8 cellular contexts compared by ENCODE assay signal in the genomic region with DNA sequence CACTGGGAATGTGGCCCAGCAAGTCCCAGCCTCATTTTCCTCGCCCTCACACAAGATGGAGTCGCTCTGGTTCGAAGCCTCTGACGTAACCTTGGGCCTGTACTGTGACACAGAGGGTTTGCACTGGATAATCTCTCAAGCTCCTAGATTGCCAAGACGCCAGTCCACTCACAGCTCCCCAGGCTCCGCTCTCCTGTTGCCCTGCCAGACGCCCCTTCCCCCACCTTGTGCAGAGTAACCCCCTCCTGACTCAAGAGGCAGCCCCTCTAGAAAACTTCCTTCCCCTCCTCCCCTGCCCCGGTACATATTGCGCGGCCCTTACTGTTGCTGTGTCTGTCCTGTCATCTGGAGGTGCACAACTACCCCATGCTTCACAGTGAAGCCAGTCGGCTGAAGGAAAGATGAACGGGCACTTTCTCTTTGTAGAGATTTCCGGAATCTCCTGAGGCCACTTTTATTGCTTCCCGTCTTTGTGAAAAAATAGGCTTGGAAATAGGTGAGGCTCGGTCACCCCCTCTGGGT. TPM values are rescaled to one million over a fixed set of nuclear protein-coding genes. Genes with fewer than 3 reads are reported as not detected.
DNase-seq lines count a peak whose midpoint lies in the region; ATAC-seq and TF ChIP-seq lines count a peak whose summit lies in the region.

No MANE protein-coding gene starts in this region.

- H3K36me3 Mint-ChIP-seq in Caco-2 (ENCODE audit: insufficient read depth, unreplicated experiment) = no peaks in the 10 kb centered on the region
- H3K36me3 Mint-ChIP-seq in neural progenitor cell = no peaks in the 10 kb centered on the region

- no peaks in the 10 kb centered on the region for H4K20me1 ChIP-seq in neural progenitor cell (ENCODE audit: low read depth)

- ATAC-seq in HG02571 (IDR thresholded peaks at IDR 0.05; ENCODE audit: unreplicated experiment) = no peak
- no peak for ATAC-seq in HG03469 (IDR thresholded peaks at IDR 0.05; ENCODE audit: unreplicated experiment)
- ATAC-seq in HG03097 (IDR thresholded peaks at IDR 0.05; ENCODE audit: low FRiP score, unreplicated experiment) = no peak

- H3K79me2 ChIP-seq in neural progenitor cell (ENCODE audit: low read depth) = no peaks in the 10 kb centered on the region

- H3K9me3 ChIP-seq in Caco-2 (no peaks in the 10 kb centered on the region), NT2/D1 (ENCODE audit: insufficient read depth, low read length) (no peaks in the 10 kb centered on the region), neural progenitor cell (ENCODE audit: low read depth) (no peaks in the 10 kb centered on the region)

- H3K27me3 ChIP-seq in Caco-2 (replicated peaks; ENCODE audit: control insufficient read depth, insufficient read depth, low read length) (no peaks in the 10 kb centered on the region), NT2/D1 (ENCODE audit: insufficient read depth, insufficient read length) (peaks cover 52% of the 10 kb centered on the region), neural progenitor cell (peaks cover 39% of the 10 kb centered on the region)

- H3F3A ChIP-seq in neural progenitor cell (ENCODE audit: low read depth) = peaks cover 16% of the 10 kb centered on the region

- no peaks in the 10 kb centered on the region for H3K36me3 ChIP-seq in Caco-2 (ENCODE audit: control insufficient read depth, insufficient read depth, low read length)
- peaks cover 3% of the 10 kb centered on the region for H3K36me3 ChIP-seq in NT2/D1 (ENCODE audit: insufficient read depth, insufficient read length, low read length)
- H3K36me3 ChIP-seq in neural progenitor cell = no peaks in the 10 kb centered on the region

- H3K9me3 Mint-ChIP-seq in Caco-2 (ENCODE audit: unreplicated experiment) (no peaks in the 10 kb centered on the region), neural progenitor cell (no peaks in the 10 kb centered on the region)

- H3K4me1 Mint-ChIP-seq in Caco-2 (ENCODE audit: low read depth, unreplicated experiment) (peaks cover 13% of the 10 kb centered on the region), neural progenitor cell (peaks cover 19% of the 10 kb centered on the region)

- BruUV-seq in Caco-2 (replicated peaks; lab: Mats Ljungman, UMichigan) = no TSS peak

- CTCF ChIA-PET in Caco-2 (lab: Charles Lee) = interaction anchor here (0.6 to 0.7 kb wide), 2 partner anchors 9 to 12 kb away, joined by 3 to 4 read pairs; no protein-coding TSS in a partner anchor

- intact Hi-C loops in Caco-2 (cut with micrococcal nuclease; ENCODE audit: unreplicated experiment) = no loop called here

- H3K27ac ChIP-seq in neural progenitor cell = no peak overlapping the region

- no peaks in the 10 kb centered on the region for H3K27me3 Mint-ChIP-seq in Caco-2 (ENCODE audit: insufficient read depth, unreplicated experiment)
- H3K27me3 Mint-ChIP-seq in neural progenitor cell (ENCODE audit: insufficient read depth, low read depth) = peaks cover 33% of the 10 kb centered on the region

- DNase-seq in Caco-2 (no peak), NT2/D1 (ENCODE audit: low read depth, low spot score) (no peak), fibroblast of pulmonary artery (ENCODE audit: low read depth) (peak; percentile 15), neural progenitor cell (ENCODE audit: low spot score) (no peak), SKM-1 (lab: John Stamatoyannopoulos, UW; ENCODE audit: unreplicated experiment) (no peak)

- peak overlapping the region; percentile 91 for H3K4me2 ChIP-seq in neural progenitor cell

- H3K4me3 ChIP-seq in Caco-2 (ENCODE audit: low read depth, low read length) = peak overlapping the region; percentile 46
- peak overlapping the region; percentile 69 for H3K4me3 ChIP-seq in NT2/D1 (ENCODE audit: insufficient read length, low read depth)
- H3K4me3 ChIP-seq in fibroblast of pulmonary artery (replicated peaks; ENCODE audit: low read depth, low read length) = peak overlapping the region; percentile 55
- peak overlapping the region; percentile 77 for H3K4me3 ChIP-seq in neural progenitor cell

- POLR2A ChIA-PET in Caco-2 (lab: Charles Lee) = interaction anchor here (0.6 kb wide), 1 partner anchor 820 kb away, joined by 8 read pairs; no protein-coding TSS in a partner anchor

- peak overlapping the region; percentile 84 for H3K9ac ChIP-seq in NT2/D1 (ENCODE audit: insufficient read length, low read depth)
- H3K9ac ChIP-seq in neural progenitor cell = no peak overlapping the region

- TF ChIP-seq CTCF in Caco-2 (IDR thresholded peaks at IDR 0.05; ENCODE audit: insufficient read depth in 1 of 2, low read depth in 1 of 2, low read length in 1 of 2, severe bottlenecking in 1 of 2, unreplicated experiment in 1 of 2) (no peak), fibroblast of pulmonary artery (IDR thresholded peaks at IDR 0.05; ENCODE audit: low read length, missing control alignments) (no peak), neural progenitor cell (IDR thresholded peaks at IDR 0.05) (no peak)

- peak overlapping the region; percentile 62 for H3K4me3 Mint-ChIP-seq in Caco-2 (ENCODE audit: unreplicated experiment)
- H3K4me3 Mint-ChIP-seq in neural progenitor cell = peak overlapping the region; percentile 61

- H3K4me1 ChIP-seq in Caco-2 (peaks cover 10% of the 10 kb centered on the region), NT2/D1 (ENCODE audit: insufficient read depth, insufficient read length) (peaks cover 3% of the 10 kb centered on the region), neural progenitor cell (no peaks in the 10 kb centered on the region)

- no peak overlapping the region for H3K27ac Mint-ChIP-seq in Caco-2 (ENCODE audit: unreplicated experiment)
- no peak overlapping the region for H3K27ac Mint-ChIP-seq in neural progenitor cell

- H2AFZ ChIP-seq in neural progenitor cell (replicated peaks) = peak overlapping the region; percentile 99

RNA-seq across cellular contexts. Expression of gene KIAA1614, which starts 1.0 kb away (rescaled TPM):
- total RNA-seq in Caco-2 (2022) (0.26 and 0.29 TPM in 2 replicates), neural progenitor cell (ENCODE audit: low replicate concordance) (0.56 and 3.8 TPM in 2 replicates)
